ENCODE assay signal across 18 cellular contexts in the genomic region with DNA sequence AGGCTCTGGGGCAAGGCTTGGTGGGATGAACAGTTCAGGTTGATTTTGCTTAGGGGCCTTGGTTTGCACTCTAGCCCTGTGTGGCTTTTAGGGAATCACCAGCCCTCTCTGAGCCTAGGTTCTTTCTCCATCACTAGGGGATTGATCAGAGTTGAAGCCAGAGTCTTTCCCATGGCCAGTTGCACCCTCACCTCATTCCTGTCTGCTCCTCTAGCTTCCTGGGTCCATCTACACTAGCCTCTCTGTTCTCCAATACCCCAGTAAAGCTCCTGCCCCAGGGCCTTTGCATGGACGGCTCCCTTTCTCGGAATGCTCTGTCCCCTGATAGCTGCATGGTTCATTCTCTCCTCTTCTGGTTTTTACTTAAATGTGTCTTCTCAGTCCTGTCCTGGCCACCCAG. TPM values are rescaled to one million over a fixed set of nuclear protein-coding genes. Genes with fewer than 3 reads are reported as not detected.
DNase-seq lines count a peak whose midpoint lies in the region; ATAC-seq and TF ChIP-seq lines count a peak whose summit lies in the region.
"Had no signal": no experiment of that assay in that cellular context is flagged by ENCODE, and none has a peak within 500 bp of the region (broad histone marks: within the 10 kb centered on the region; RNA-seq: fewer than 3 reads in every experiment).

No MANE protein-coding gene starts in this region.

- H3K27ac ChIP-seq in WERI-Rb-1 (no peak overlapping the region), suprapubic skin (no peak overlapping the region), osteoblast (ENCODE audit: low read depth, low read length) (no peak overlapping the region)
- H3K27ac ChIP-seq: coronary artery had no signal

- H3K4me3 Mint-ChIP-seq in endothelial cell (ENCODE audit: unreplicated experiment) (peak overlapping the region; percentile 87), mesothelial cell of epicardium (peak overlapping the region; percentile 72)
- H3K4me3 Mint-ChIP-seq: activated CD8-positive, alpha-beta memory T cell treated with anti-CD3 and anti-CD28 coated beads, Interleukin-2, amount 10 ng/mL, durations not matched to agents 7 days and 5 days had no signal

- no peak for TF ChIP-seq POLR2A in suprapubic skin (IDR thresholded peaks at IDR 0.05)

- H3K27ac Mint-ChIP-seq in endothelial cell (ENCODE audit: unreplicated experiment) (no peak overlapping the region), mesothelial cell of epicardium (no peak overlapping the region)
- H3K27ac Mint-ChIP-seq: activated CD8-positive, alpha-beta memory T cell treated with anti-CD3 and anti-CD28 coated beads, Interleukin-2, amount 10 ng/mL, durations not matched to agents 7 days and 5 days had no signal

- no peaks in the 10 kb centered on the region for H3K9me3 Mint-ChIP-seq in endothelial cell (ENCODE audit: unreplicated experiment)
- H3K9me3 Mint-ChIP-seq in mesothelial cell of epicardium, result no peaks in the 10 kb centered on the region

- peaks cover 4% of the 10 kb centered on the region for H3K27me3 Mint-ChIP-seq in endothelial cell (ENCODE audit: unreplicated experiment)
- peaks cover 98% of the 10 kb centered on the region for H3K27me3 Mint-ChIP-seq in mesothelial cell of epicardium (ENCODE audit: low read depth)

- H3K4me1 Mint-ChIP-seq in endothelial cell (ENCODE audit: unreplicated experiment) (peaks cover 5% of the 10 kb centered on the region), mesothelial cell of epicardium (peaks cover 2% of the 10 kb centered on the region)
- H3K4me1 Mint-ChIP-seq: activated CD8-positive, alpha-beta memory T cell treated with anti-CD3 and anti-CD28 coated beads, Interleukin-2, amount 10 ng/mL, durations not matched to agents 7 days and 5 days had no signal

- no peak for TF ChIP-seq EP300 in suprapubic skin (IDR thresholded peaks at IDR 0.05)

- no peak overlapping the region for H3K4me2 ChIP-seq in osteoblast (ENCODE audit: insufficient read depth, low read length)

- H3K36me3 ChIP-seq in WERI-Rb-1, result no peaks in the 10 kb centered on the region
- no peaks in the 10 kb centered on the region for H3K36me3 ChIP-seq in suprapubic skin
- no peaks in the 10 kb centered on the region for H3K36me3 ChIP-seq in osteoblast (ENCODE audit: insufficient read depth, low read length)
- H3K36me3 ChIP-seq: BE2C had no signal

- no peaks in the 10 kb centered on the region for H3K79me2 ChIP-seq in osteoblast (ENCODE audit: insufficient read depth, low read length)

- no peak for ATAC-seq in omental fat pad (ENCODE audit: low FRiP score)
- ATAC-seq: activated CD8-positive, alpha-beta memory T cell treated with anti-CD3 and anti-CD28 coated beads, Interleukin-2, amount 10 ng/mL, durations not matched to agents 7 days and 5 days had no signal

- H3K4me3 ChIP-seq in WERI-Rb-1 (ENCODE audit: low read depth, low read length) (peak overlapping the region; percentile 49), suprapubic skin (peak overlapping the region; percentile 27), osteoblast (ENCODE audit: insufficient read depth, low read length) (no peak overlapping the region)

- H4K20me1 ChIP-seq in osteoblast (ENCODE audit: insufficient read depth, low read length), result no peaks in the 10 kb centered on the region

- no peaks in the 10 kb centered on the region for H3K36me3 Mint-ChIP-seq in endothelial cell (ENCODE audit: low read depth, unreplicated experiment)
- no peaks in the 10 kb centered on the region for H3K36me3 Mint-ChIP-seq in mesothelial cell of epicardium
- H3K36me3 Mint-ChIP-seq: activated CD8-positive, alpha-beta memory T cell treated with anti-CD3 and anti-CD28 coated beads, Interleukin-2, amount 10 ng/mL, durations not matched to agents 7 days and 5 days had no signal

- DNase-seq in WERI-Rb-1, result no peak
- no peak for DNase-seq in endothelial cell (ENCODE audit: low spot score)
- no peak for DNase-seq in mesothelial cell of epicardium (ENCODE audit: low spot score in 2 of 2, unreplicated experiment in 2 of 2)
- DNase-seq in suprapubic skin (ENCODE audit: low spot score in 2 of 2), result no peak
- no peak for DNase-seq in omental fat pad (ENCODE audit: low spot score)
- no peak for DNase-seq in osteoblast (ENCODE audit: insufficient read length, low spot score, missing footprints)
- no peak for DNase-seq in NCI-H2227 treated with DMSO at 0.1 percent for 48 hours (lab: John Stamatoyannopoulos, UW)
- DNase-seq: activated CD4-positive, CD25-positive, alpha-beta regulatory T cell; activated CD8-positive, alpha-beta memory T cell treated with anti-CD3 and anti-CD28 coated beads, Interleukin-2, amount 10 ng/mL, durations not matched to agents 7 days and 5 days; activated gamma-delta T cell treated with Interleukin-2 at 50 U/mL for 16 hours; BE2C; erythroblast; NCI-H187 treated with DMSO at 0.1 percent for 48 hours; NCI-H510A treated with DMSO at 0.1 percent for 48 hours; T-helper 2 cell had no signal

- no peak overlapping the region for H2AFZ ChIP-seq in osteoblast (ENCODE audit: low read length)

- no peak for TF ChIP-seq CTCF in WERI-Rb-1 (IDR thresholded peaks at IDR 0.05; ENCODE audit: low read depth, low read length)
- no peak for TF ChIP-seq CTCF in endothelial cell (IDR thresholded peaks at IDR 0.05; ENCODE audit: unreplicated experiment)
- no peak for TF ChIP-seq CTCF in mesothelial cell of epicardium (IDR thresholded peaks at IDR 0.05; ENCODE audit: unreplicated experiment)
- no peak for TF ChIP-seq CTCF in suprapubic skin (IDR thresholded peaks at IDR 0.05)
- no peak for TF ChIP-seq CTCF in omental fat pad (IDR thresholded peaks at IDR 0.05)
- no peak for TF ChIP-seq CTCF in osteoblast (IDR thresholded peaks at IDR 0.05; ENCODE audit: extremely low read depth, low read depth, low read length)

- H3K27me3 ChIP-seq in WERI-Rb-1 (ENCODE audit: insufficient read depth, low read depth, severe bottlenecking), result no peaks in the 10 kb centered on the region
- H3K27me3 ChIP-seq in suprapubic skin, result peaks cover 13% of the 10 kb centered on the region
- H3K27me3 ChIP-seq in osteoblast (ENCODE audit: insufficient read depth, low read length), result no peaks in the 10 kb centered on the region
- H3K27me3 ChIP-seq: BE2C had no signal

- H3K4me1 ChIP-seq in suprapubic skin (peaks cover 6% of the 10 kb centered on the region), osteoblast (ENCODE audit: insufficient read depth, low read length) (no peaks in the 10 kb centered on the region)
- H3K4me1 ChIP-seq: BE2C had no signal

- H3K9me3 ChIP-seq in WERI-Rb-1 (ENCODE audit: severe bottlenecking) (no peaks in the 10 kb centered on the region), suprapubic skin (no peaks in the 10 kb centered on the region), osteoblast (ENCODE audit: low read depth, low read length) (no peaks in the 10 kb centered on the region)
- H3K9me3 ChIP-seq: BE2C had no signal

- WGBS in suprapubic skin, result 76% methylated on average over 2 of the region's 2 CpGs

RNA-seq across cellular contexts. Expression of a gene that starts 40.4 kb away (rescaled TPM):
- total RNA-seq in endothelial cell (ENCODE audit: unreplicated experiment) (not detected), mesothelial cell of epicardium (0.04 to 0.11 TPM (median 0.09 TPM) in 3 replicates), suprapubic skin (under 1 TPM; 0.16 to 0.19 (median 0.18) TPM), omental fat pad (not detected), osteoblast (not detected in 2 replicates)
- total RNA-seq: activated CD8-positive, alpha-beta memory T cell treated with anti-CD3 and anti-CD28 coated beads, Interleukin-2, amount 10 ng/mL, durations not matched to agents 7 days and 5 days; H4; pulmonary artery endothelial cell had no signal
